ENCODE assay signal across 8 cellular contexts in the genomic region with DNA sequence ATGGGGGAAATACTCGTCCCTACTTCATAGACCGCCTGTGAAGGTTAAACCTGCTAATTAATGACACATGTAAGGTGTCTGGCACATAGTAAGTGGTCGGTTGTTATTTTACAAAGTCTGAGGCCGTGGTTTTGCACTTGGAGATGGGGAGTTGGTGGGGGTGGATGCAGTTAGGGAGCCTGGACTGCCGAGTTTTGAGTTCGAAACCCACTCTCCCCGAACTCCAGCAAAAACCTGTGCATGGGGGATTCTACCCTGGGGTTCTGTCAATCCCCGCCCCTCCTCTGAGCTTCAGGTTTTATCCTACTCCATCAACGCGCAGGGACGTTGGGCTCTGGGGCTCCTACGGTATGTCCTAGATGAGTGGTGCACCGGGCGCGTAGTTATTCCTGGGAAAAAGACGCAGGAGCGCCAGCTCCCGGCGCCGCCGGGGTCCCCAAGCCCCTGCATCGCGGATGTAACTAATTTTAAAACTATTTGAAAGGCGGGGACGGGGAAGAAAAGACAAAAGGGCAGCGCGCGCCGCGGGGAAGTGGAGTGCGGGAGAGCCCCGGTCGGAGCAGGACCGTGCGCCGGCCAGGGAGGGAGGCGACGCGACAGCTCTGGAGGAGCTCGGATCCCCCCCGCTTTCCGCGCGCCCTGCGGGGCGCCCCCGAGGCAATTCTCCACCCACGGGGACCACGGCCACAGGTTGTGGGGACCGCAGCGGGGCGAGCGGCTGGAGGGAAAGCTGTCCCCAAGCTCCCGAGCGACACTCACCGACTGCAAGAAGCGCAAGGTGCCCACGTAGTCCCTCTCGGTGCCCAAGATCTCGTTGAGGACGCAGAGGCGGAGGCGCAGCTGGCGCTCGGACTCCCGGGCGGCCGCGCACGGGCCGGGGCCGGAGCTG. TPM values are rescaled to one million over a fixed set of nuclear protein-coding genes. Genes with fewer than 3 reads are reported as not detected.
DNase-seq lines count a peak whose midpoint lies in the region; ATAC-seq and TF ChIP-seq lines count a peak whose summit lies in the region.

No MANE protein-coding gene starts in this region.

- intact Hi-C loops in OCI-LY7 (cut with micrococcal nuclease; ENCODE audit: unreplicated experiment) (loop anchor here (1.0 to 5.0 kb wide), 3 partner anchors 78 to 170 kb away; no protein-coding TSS in a partner anchor), right lobe of liver (cut with DNase I) (no loop called here)

- H3K4me3 ChIP-seq in OCI-LY7 (ENCODE audit: low read depth, low read length, poor library complexity, severe bottlenecking) (peak overlapping the region; percentile 91), right lobe of liver (peak overlapping the region; percentile 44 to 63 (median 49)), stomach smooth muscle (ENCODE audit: low read length in 2 of 2) (peak overlapping the region; percentile 38 to 70)

- POLR2A ChIA-PET in OCI-LY7 (lab: Charles Lee): interaction anchor here (0.5 to 1.3 kb wide), 4 partner anchors 9 to 95 kb away, joined by 3 to 7 read pairs (median 3); a partner anchor contains a TSS

- TF ChIP-seq CTCF in OCI-LY7 (conservative IDR thresholded peaks at IDR 0.05; ENCODE audit: low read length): no peak
- no peak for TF ChIP-seq CTCF in brain (conservative IDR thresholded peaks at IDR 0.05)
- TF ChIP-seq CTCF in right lobe of liver (IDR thresholded peaks at IDR 0.05): no peak

- BruUV-seq in OCI-LY7 (replicated peaks; lab: Mats Ljungman, UMichigan): TSS peak; percentile 32

- H3K4me3 Mint-ChIP-seq in brain: peak overlapping the region; percentile 92 to 97 (median 96)

- CTCF ChIA-PET in OCI-LY7 (lab: Charles Lee; ENCODE audit: unreplicated experiment): interaction anchor here (1.2 kb wide), 1 partner anchor 170 kb away, joined by 3 read pairs; no protein-coding TSS in a partner anchor

- H3K4me2 ChIP-seq in OCI-LY7 (ENCODE audit: low read length): peak overlapping the region; percentile 76

- WGBS in right lobe of liver (ENCODE audit: insufficient coverage, low coverage, low lambda C conversion rate, missing lambda C conversion rate): 18% methylated on average over 27 of the region's 72 CpGs

- H3K9me3 Mint-ChIP-seq in brain: no peaks in the 10 kb centered on the region

- H3K27ac Mint-ChIP-seq in brain: peak overlapping the region; percentile 94 to 97 (median 96)

- H3K4me1 Mint-ChIP-seq in brain: peaks cover 59% of the 10 kb centered on the region

- ATAC-seq in HG02623 (IDR thresholded peaks at IDR 0.05; ENCODE audit: unreplicated experiment) (peak; percentile 7), right lobe of liver (no peak), HG03469 (IDR thresholded peaks at IDR 0.05; ENCODE audit: unreplicated experiment) (no peak)

- H3K27ac ChIP-seq in OCI-LY7 (ENCODE audit: low read depth, low read length, poor library complexity, severe bottlenecking): peak overlapping the region; percentile 93
- peak overlapping the region; percentile 26 to 87 (median 55) for H3K27ac ChIP-seq in right lobe of liver
- no peak overlapping the region for H3K27ac ChIP-seq in stomach smooth muscle (ENCODE audit: low read length)

- no peaks in the 10 kb centered on the region for H3K9me2 ChIP-seq in OCI-LY7 (ENCODE audit: insufficient read depth, low read length)

- H3K9ac ChIP-seq in stomach smooth muscle (ENCODE audit: low read length in 2 of 2): peak overlapping the region; percentile 55 to 64

- no peak for TF ChIP-seq POLR2A in right lobe of liver (IDR thresholded peaks at IDR 0.05)

- no peaks in the 10 kb centered on the region for H3K36me3 ChIP-seq in OCI-LY7 (ENCODE audit: insufficient read depth, low read length)
- no peaks in the 10 kb centered on the region for H3K36me3 ChIP-seq in right lobe of liver
- no peaks in the 10 kb centered on the region for H3K36me3 ChIP-seq in stomach smooth muscle (ENCODE audit: control insufficient read depth in 2 of 2, insufficient read depth in 2 of 2, low read length in 2 of 2)

- DNase-seq in NCI-H524 (lab: John Stamatoyannopoulos, UW) (peak; percentile 40 to 55), NCI-H524 treated with DMSO at 0.1 percent for 48 hours (lab: John Stamatoyannopoulos, UW) (no peak), OCI-LY7 (ENCODE audit: low spot score) (peak; percentile 67), right lobe of liver (peak in 2 of 3 donors; percentile 42 to 67)

- peak overlapping the region; percentile 28 for H2AFZ ChIP-seq in OCI-LY7 (ENCODE audit: low read length)

- H4K20me1 ChIP-seq in OCI-LY7 (ENCODE audit: insufficient read depth, low read length): no peaks in the 10 kb centered on the region

- H3K27me3 ChIP-seq in right lobe of liver (no peaks in the 10 kb centered on the region), stomach smooth muscle (ENCODE audit: control insufficient read depth in 1 of 2, insufficient read depth in 2 of 2, low read length in 2 of 2) (peaks cover 14 to 24% of the 10 kb centered on the region in 2 donors)

- peaks cover 24% of the 10 kb centered on the region for H3K27me3 Mint-ChIP-seq in brain

- peaks cover 50% of the 10 kb centered on the region; the same call in 1 of the 2 replicates for H3K79me2 ChIP-seq in OCI-LY7 (ENCODE audit: insufficient read depth, low read depth, low read length)

- H3K4me1 ChIP-seq in OCI-LY7 (ENCODE audit: insufficient read depth, low read length, poor library complexity, severe bottlenecking) (peaks cover 59% of the 10 kb centered on the region), right lobe of liver (peaks cover 0 to 10% (median 6%) of the 10 kb centered on the region in 4 donors), stomach smooth muscle (ENCODE audit: control insufficient read depth, insufficient read depth, low read length) (peaks cover 22% of the 10 kb centered on the region)

- H3K36me3 Mint-ChIP-seq in brain: no peaks in the 10 kb centered on the region

- no peaks in the 10 kb centered on the region for H3K9me3 ChIP-seq in OCI-LY7 (ENCODE audit: low read length)
- H3K9me3 ChIP-seq in right lobe of liver: no peaks in the 10 kb centered on the region
- H3K9me3 ChIP-seq in stomach smooth muscle (ENCODE audit: control insufficient read depth in 2 of 2, low read length in 2 of 2): no peaks in the 10 kb centered on the region

RNA-seq across cellular contexts. Expression of a gene that starts 0.7 kb away (rescaled TPM):
- total RNA-seq in OCI-LY7 (2014; rRNA removed; shearing (Covaris generic)): 20.2 and 25.3 TPM in 2 replicates
- 20.7 and 24.7 TPM in 2 replicates for total RNA-seq in OCI-LY7 (2022)
- 64.3 TPM for polyA plus RNA-seq in brain (ENCODE audit: insufficient read depth, low read depth, low replicate concordance)
- 10 to 100 TPM in 2 of 6 experiments, 1 to 10 TPM in 4; 4.4 to 11.1 (median 8.7) TPM for total RNA-seq in right lobe of liver
